Comparison of ENCODE assay signal across 7 cellular contexts in genomic region chr20:57622579-57623381, GRCh38. TPM values are rescaled to one million over a fixed set of nuclear protein-coding genes. Genes with fewer than 3 reads are reported as not detected.
DNase-seq lines count a peak whose midpoint lies in the region; ATAC-seq and TF ChIP-seq lines count a peak whose summit lies in the region.

No MANE protein-coding gene starts in this region.

- H3K36me3 ChIP-seq in thoracic aorta = no peaks in the 10 kb centered on the region

- no peak overlapping the region for H3K27ac ChIP-seq in coronary artery
- no peak overlapping the region for H3K27ac ChIP-seq in thoracic aorta

- H3K27me3 ChIP-seq in thoracic aorta (replicated peaks; ENCODE audit: insufficient read depth) = no peaks in the 10 kb centered on the region

- TF ChIP-seq CTCF in GM12864 (IDR thresholded peaks at IDR 0.05; ENCODE audit: low read depth, low read length, missing control alignments) (peak; percentile 99), coronary artery (IDR thresholded peaks at IDR 0.05) (peak; percentile 52), thoracic aorta (IDR thresholded peaks at IDR 0.05) (peak; percentile 82)

- H3K4me3 ChIP-seq in GM12864 (ENCODE audit: low read depth, low read length) (no peak overlapping the region), coronary artery (no peak overlapping the region), thoracic aorta (no peak overlapping the region)

- ATAC-seq in thoracic aorta (ENCODE audit: insufficient number of reproducible peaks, low FRiP score, low read depth) = no peak
- no peak for ATAC-seq in HG03565 (IDR thresholded peaks at IDR 0.05; ENCODE audit: unreplicated experiment)

- DNase-seq in GM12864 (ENCODE audit: low read depth) = no peak
- peak; percentile 19 for DNase-seq in NCI-H1694 (lab: John Stamatoyannopoulos, UW)
- peak; percentile 44 to 60 for DNase-seq in activated CD4-positive, alpha-beta T cell treated with anti-CD3 and anti-CD28 coated beads for 24 hours (ENCODE audit: low read depth in 2 of 2)
- peak; percentile 59 for DNase-seq in coronary artery (ENCODE audit: low spot score)
- peak; percentile 56 for DNase-seq in mucosa of gallbladder (ENCODE audit: low spot score)
- no peak for DNase-seq in thoracic aorta (ENCODE audit: low spot score)

- H3K9me3 ChIP-seq in thoracic aorta = no peaks in the 10 kb centered on the region

- peaks cover 4 to 6% of the 10 kb centered on the region in 2 donors for H3K4me1 ChIP-seq in thoracic aorta (ENCODE audit: control insufficient read depth in 1 of 2, low read depth in 2 of 2)

RNA-seq across cellular contexts. Expression of gene ZBP1, which starts 2.6 kb away (rescaled TPM):
- total RNA-seq in mucosa of gallbladder (1.3 TPM), thoracic aorta (1 to 10 TPM; 4.1 to 6.1 TPM)

Comparison
In these comparisons a context has a peak if more than half of its experiments do, and no peak if none do; other contexts are left out.
1. DNase-seq: peak in NCI-H1694 (single experiment), activated CD4-positive, alpha-beta T cell treated with anti-CD3 and anti-CD28 coated beads for 24 hours (2 of 2), coronary artery (single experiment) and mucosa of gallbladder (single experiment); none in GM12864 (single experiment) and thoracic aorta (single experiment).
2. Peak in every context shown above with its lines, with median percentiles within 50 percentile points of each other: CTCF ChIP-seq.